In the genomic region with DNA sequence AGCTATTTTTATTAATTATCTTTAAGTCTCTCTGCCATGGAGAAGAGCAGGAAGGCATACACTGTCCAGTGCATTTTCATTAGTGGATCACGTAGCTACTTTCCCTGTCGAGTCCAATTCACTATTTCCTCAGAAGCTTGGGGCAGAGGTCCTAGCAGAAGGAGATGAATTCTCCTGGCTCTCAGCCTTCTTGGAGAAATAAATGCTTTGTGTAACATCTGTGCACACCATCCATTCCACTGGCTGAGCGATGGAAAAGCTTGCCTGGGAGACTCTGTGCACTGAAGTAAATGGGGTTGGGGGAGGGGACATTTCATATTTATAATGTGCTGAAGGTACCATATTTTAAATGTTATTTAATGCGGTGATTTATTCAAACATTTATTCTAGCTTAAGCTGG, we compare ENCODE assay signal across 20 cellular contexts. TPM values are rescaled to one million over a fixed set of nuclear protein-coding genes. Genes with fewer than 3 reads are reported as not detected.
A peak's percentile ranks its signal among the peaks of the same experiment; 100 is the strongest.
DNase-seq lines count a peak whose midpoint lies in the region; TF ChIP-seq lines count a peak whose summit lies in the region.
"Had no signal": no experiment of that assay in that cellular context is flagged by ENCODE, and none has a peak within 500 bp of the region (broad histone marks: within the 10 kb centered on the region; RNA-seq: fewer than 3 reads in every experiment).

No MANE protein-coding gene starts in this region.

- H3K4me3 ChIP-seq in fibroblast of mammary gland (ENCODE audit: control insufficient read depth, low read depth, low read length) (no peak overlapping the region), dorsolateral prefrontal cortex (no peak overlapping the region)
- H3K4me3 ChIP-seq: Peyer's patch, SJCRH30 had no signal

- peaks cover 0 to 9% (median 0%) of the 10 kb centered on the region in 45 donors for H3K27me3 ChIP-seq in dorsolateral prefrontal cortex
- H3K27me3 ChIP-seq: Peyer's patch, SJCRH30 had no signal

- intact Hi-C loops in dorsolateral prefrontal cortex (cut with DNase I) = no loop called here

- TF ChIP-seq CTCF in fibroblast of mammary gland (conservative IDR thresholded peaks at IDR 0.05; ENCODE audit: control insufficient read depth, insufficient read depth, low read depth, low read length) = no peak
- TF ChIP-seq CTCF in dorsolateral prefrontal cortex (IDR thresholded peaks at IDR 0.05 in 54 of 56, conservative IDR thresholded peaks at IDR 0.05 in 2 of 56; ENCODE audit: low read depth in 1 of 56, partially characterized antibody in 56 of 56) = no peak

- DNase-seq in AG20443 (ENCODE audit: low spot score) (peak; percentile 21), GM04504 (ENCODE audit: low read depth) (peak; percentile 10), fibroblast of mammary gland (ENCODE audit: low read depth) (peak; percentile 10), DMS153 treated with DMSO at 0.1 percent for 48 hours (lab: John Stamatoyannopoulos, UW; ENCODE audit: unreplicated experiment) (no peak), dorsolateral prefrontal cortex (no peak), SIG-M5 (lab: John Stamatoyannopoulos, UW) (no peak)
- no peak for DNase-seq in activated CD4-positive, CD25-positive, alpha-beta regulatory T cell (lab: John Stamatoyannopoulos, UW)
- DNase-seq: DMS53, GOT3, HCEC 1CT, NCI-H1105, NCI-H146, NCI-H2081, NCI-H2171 treated with DMSO at 0.1 percent for 48 hours, NCI-H524 treated with DMSO at 0.1 percent for 48 hours, SJCRH30 had no signal

- no peak overlapping the region for H3K27ac ChIP-seq in dorsolateral prefrontal cortex
- H3K27ac ChIP-seq: KMS-11, Peyer's patch, SJCRH30 had no signal

RNA-seq across cellular contexts. Expression of gene PROP1, which starts 23.4 kb away (rescaled TPM):
- total RNA-seq in dorsolateral prefrontal cortex = 1 to 10 TPM in 1 of 120 experiments, under 1 TPM in 7, not detected in 112; 0.39 to 1.6 (median 0.60) TPM
- total RNA-seq: B cell, OCI-LY7, Peyer's patch had no signal

Comparison
In these comparisons a context has a peak if more than half of its experiments do, and no peak if none do; other contexts are left out.
1. DNase-seq: peak in AG20443 (single experiment), GM04504 (single experiment) and fibroblast of mammary gland (single experiment); none in DMS153 treated with DMSO at 0.1 percent for 48 hours (single experiment), activated CD4-positive, CD25-positive, alpha-beta regulatory T cell (0 of 4), dorsolateral prefrontal cortex (0 of 10) and SIG-M5 (single experiment).